In genomic region chr2:64018715-64019082, GRCh38 we compare ENCODE assay signal across 8 cellular contexts. TPM values are rescaled to one million over a fixed set of nuclear protein-coding genes. Genes with fewer than 3 reads are reported as not detected.
A peak's percentile ranks its signal among the peaks of the same experiment; 100 is the strongest.
DNase-seq lines count a peak whose midpoint lies in the region; ATAC-seq and TF ChIP-seq lines count a peak whose summit lies in the region.

No MANE protein-coding gene starts in this region.

- H3K27ac ChIP-seq in RWPE2 (ENCODE audit: poor library complexity, severe bottlenecking) (peak overlapping the region; percentile 79), cingulate gyrus (ENCODE audit: low read depth, low read length) (peak overlapping the region; percentile 91)

- H3K9me3 ChIP-seq in RWPE2 (ENCODE audit: severe bottlenecking): no peaks in the 10 kb centered on the region

- no peak for TF ChIP-seq POLR2A in lower leg skin (IDR thresholded peaks at IDR 0.05)

- DNase-seq in Ammon's horn (ENCODE audit: low spot score) (peak; percentile 41), RWPE2 (ENCODE audit: low spot score) (peak; percentile 49), lower leg skin (ENCODE audit: low spot score in 2 of 2) (peak; percentile 45 to 86), RPMI8226 (no peak)
- DNase-seq in stimulated activated naive CD8-positive, alpha-beta T cell treated with anti-CD3 and anti-CD28 coated beads, Interleukin-15, Interleukin-2, amounts not matched to agents 100 U/mL and 50 U/mL, for 24 hours: peak; percentile 59

- 0 to 1% methylated on average over 18 to 20 of the region's 38 CpGs for whole genome bisulfite sequencing in lower leg skin, 2 donors

- H3K4me1 ChIP-seq in RWPE2 (ENCODE audit: insufficient read depth, poor library complexity, severe bottlenecking): peaks cover 25% of the 10 kb centered on the region

- no peaks in the 10 kb centered on the region for H3K36me3 ChIP-seq in RWPE2 (ENCODE audit: low read depth)

- TF ChIP-seq CTCF in RWPE2 (IDR thresholded peaks at IDR 0.05; ENCODE audit: poor library complexity, severe bottlenecking) (no peak), lower leg skin (IDR thresholded peaks at IDR 0.05) (no peak)

- peak overlapping the region; percentile 83 for H3K4me3 ChIP-seq in RWPE2 (ENCODE audit: severe bottlenecking)
- peak overlapping the region; percentile 69 for H3K4me3 ChIP-seq in lower leg skin (ENCODE audit: low read depth, poor library complexity, severe bottlenecking)

- ATAC-seq in GM18519 (IDR thresholded peaks at IDR 0.05; ENCODE audit: low FRiP score, unreplicated experiment) (peak; percentile 22), HG03095 (IDR thresholded peaks at IDR 0.05; ENCODE audit: unreplicated experiment) (peak; percentile 58), RWPE2 (ENCODE audit: low read depth) (peak; percentile 50; the same call in 2 of the 3 replicates)
- peak; percentile 69 for ATAC-seq in stimulated activated naive CD8-positive, alpha-beta T cell treated with anti-CD3 and anti-CD28 coated beads, Interleukin-15, Interleukin-2, amounts not matched to agents 100 U/mL and 50 U/mL, for 24 hours

- H3K27me3 ChIP-seq in RWPE2 (ENCODE audit: insufficient read depth, poor library complexity, severe bottlenecking): no peaks in the 10 kb centered on the region

- intact Hi-C loops in lower leg skin (cut with DNase I; ENCODE audit: low total_unique reads): no loop called here

RNA-seq across cellular contexts. Expression of gene VPS54, which starts 0.5 kb away (rescaled TPM):
- 10 to 100 TPM; 14.8 to 26.4 (median 20.9) TPM for total RNA-seq in lower leg skin
